Comparison of ENCODE assay signal across 13 cellular contexts in genomic region chr4:80171656-80172055, GRCh38. TPM values are rescaled to one million over a fixed set of nuclear protein-coding genes. Genes with fewer than 3 reads are reported as not detected.
DNase-seq lines count a peak whose midpoint lies in the region; ATAC-seq, FAIRE-seq and TF ChIP-seq lines count a peak whose summit lies in the region.
"Had no signal": no experiment of that assay in that cellular context is flagged by ENCODE, and none has a peak within 500 bp of the region (broad histone marks: within the 10 kb centered on the region; RNA-seq: fewer than 3 reads in every experiment).

No MANE protein-coding gene starts in this region.

- no peaks in the 10 kb centered on the region for H3K79me1 ChIP-seq in IMR-90 (ENCODE audit: low read depth in 1 of 2, low read length in 2 of 2)

- H2BK120ac ChIP-seq in IMR-90 (ENCODE audit: low read depth, low read length): no peak overlapping the region

- H3K18ac ChIP-seq in IMR-90 (ENCODE audit: low read depth, low read length): no peak overlapping the region

- TF ChIP-seq CTCF in IMR-90 (conservative IDR thresholded peaks at IDR 0.05; ENCODE audit: low read depth, low read length) (no peak), colonic mucosa (IDR thresholded peaks at IDR 0.05) (no peak), D721Med (IDR thresholded peaks at IDR 0.05; ENCODE audit: insufficient read depth, missing control alignments) (no peak)

- H3K4ac ChIP-seq in IMR-90 (ENCODE audit: low read depth, low read length): peak overlapping the region; percentile 6; the same call in 1 of the 2 replicates

- no peak overlapping the region for H4K8ac ChIP-seq in IMR-90 (ENCODE audit: low read depth in 2 of 2, low read length in 2 of 2)

- dilution Hi-C loops in IMR-90 (cut with HindIII; ENCODE audit: low sequenced_read_pairs, unreplicated experiment): no loop called here

- no peak for TF ChIP-seq POLR2A in IMR-90 (IDR thresholded peaks at IDR 0.05; ENCODE audit: low read depth, low read length)

- H2AFZ ChIP-seq in IMR-90 (replicated peaks; ENCODE audit: low read length, poor library complexity): no peak overlapping the region

- no peak for TF ChIP-seq RAD21 in IMR-90 (IDR thresholded peaks at IDR 0.05; ENCODE audit: low read length)

- no peak overlapping the region for H3K4me2 ChIP-seq in IMR-90 (ENCODE audit: low read depth, low read length)

- no peak overlapping the region for H4K91ac ChIP-seq in IMR-90 (ENCODE audit: insufficient read depth, low read depth, low read length)

- FAIRE-seq in D721Med (lab: Jason Lieb, UNC): no peak

- no peak overlapping the region for H3K27ac ChIP-seq in IMR-90 (ENCODE audit: insufficient read depth, low read length)
- H3K27ac ChIP-seq in colonic mucosa: peak overlapping the region; percentile 63
- H3K27ac ChIP-seq: ovary, thyroid gland had no signal

- POLR2A ChIA-PET in IMR-90 (lab: Charles Lee; ENCODE audit: unreplicated experiment): no interaction called here

- no peaks in the 10 kb centered on the region for H3K36me3 Mint-ChIP-seq in activated T-cell treated with anti-CD3 and anti-CD28 coated beads, Interleukin-2, amount 50 U/mL, for 24 hours (ENCODE audit: low read depth)

- H2AK5ac ChIP-seq in IMR-90 (ENCODE audit: low read depth, low read length): no peak overlapping the region

- 0 out of 2 replicates have a peak overlapping the region, but pooled peaks have one; percentile 16 for H3K14ac ChIP-seq in IMR-90 (replicated peaks; ENCODE audit: low read depth, low read length)

- no peak overlapping the region for H2BK20ac ChIP-seq in IMR-90 (ENCODE audit: low read depth, low read length)

- no peak overlapping the region for H3K56ac ChIP-seq in IMR-90 (ENCODE audit: extremely low read depth, insufficient read depth, low read length)

- intact Hi-C loops in IMR-90 (cut with micrococcal nuclease) (loop anchor here (5.0 kb wide), 1 partner anchor 34 kb away; no protein-coding TSS in a partner anchor), colonic mucosa (cut with DNase I) (no loop called here)

- no peaks in the 10 kb centered on the region for H3K9me3 ChIP-seq in IMR-90 (ENCODE audit: control insufficient read depth, insufficient read depth, low read length)
- no peaks in the 10 kb centered on the region for H3K9me3 ChIP-seq in colonic mucosa
- H3K9me3 ChIP-seq: ovary, thyroid gland had no signal

- ATAC-seq in IMR-90 (ENCODE audit: low read depth): no peak
- peak; percentile 9 for ATAC-seq in stimulated activated naive CD8-positive, alpha-beta T cell treated with anti-CD3 and anti-CD28 coated beads, Interleukin-15, Interleukin-2, amounts not matched to agents 100 U/mL and 50 U/mL, for 24 hours
- no peak for ATAC-seq in GM19395 (IDR thresholded peaks at IDR 0.05; ENCODE audit: unreplicated experiment)

- H2BK15ac ChIP-seq in IMR-90 (ENCODE audit: low read depth, low read length): no peak overlapping the region

- no peak for DNase-seq in activated T-cell treated with anti-CD3 and anti-CD28 coated beads, Interleukin-2, amount 50 U/mL, for 24 hours
- no peak for DNase-seq in activated T-cell treated with anti-CD3 and anti-CD28 coated beads for 4 hours
- no peak for DNase-seq in IMR-90
- no peak for DNase-seq in colonic mucosa
- no peak for DNase-seq in stimulated activated naive CD8-positive, alpha-beta T cell treated with anti-CD3 and anti-CD28 coated beads, Interleukin-15, Interleukin-2, amounts not matched to agents 100 U/mL and 50 U/mL, for 24 hours
- DNase-seq in D721Med (ENCODE audit: insufficient read length, low spot score): no peak
- DNase-seq in globus pallidus (ENCODE audit: low spot score): no peak
- DNase-seq: Calu3; NCI-H526 treated with DMSO at 0.1 percent for 48 hours; ovary; stimulated activated CD4-positive, alpha-beta T cell treated with anti-CD3 and anti-CD28 coated beads, Interleukin-12 subunit alpha, Interleukin-12 subunit beta, amount 100 ng/mL, for 4 hours; thyroid gland had no signal

- H2BK5ac ChIP-seq in IMR-90 (ENCODE audit: low read depth, low read length, poor library complexity, severe bottlenecking): no peak overlapping the region

- no peaks in the 10 kb centered on the region for H4K20me1 ChIP-seq in IMR-90 (ENCODE audit: insufficient read depth, low read length)

- peaks cover 2% of the 10 kb centered on the region; the same call in 1 of the 2 replicates for H3K4me1 ChIP-seq in IMR-90 (ENCODE audit: control insufficient read depth, insufficient read depth, low read length)
- no peaks in the 10 kb centered on the region for H3K4me1 ChIP-seq in colonic mucosa
- H3K4me1 ChIP-seq: thyroid gland had no signal

- H3K23ac ChIP-seq in IMR-90 (ENCODE audit: low read depth, low read length): no peak overlapping the region

- H3K4me1 Mint-ChIP-seq in activated T-cell treated with anti-CD3 and anti-CD28 coated beads, Interleukin-2, amount 50 U/mL, for 24 hours (ENCODE audit: low read depth): peaks cover 58% of the 10 kb centered on the region

- in situ Hi-C loops in IMR-90 (cut with MboI; ENCODE audit: low sequenced_read_pairs): no loop called here

- H3K36me3 ChIP-seq in IMR-90 (ENCODE audit: control insufficient read depth, insufficient read depth, low read length): no peaks in the 10 kb centered on the region
- no peaks in the 10 kb centered on the region for H3K36me3 ChIP-seq in colonic mucosa
- H3K36me3 ChIP-seq: ovary, thyroid gland had no signal

- H3K27me3 ChIP-seq in IMR-90 (ENCODE audit: control insufficient read depth, insufficient read depth, low read length): no peaks in the 10 kb centered on the region
- no peaks in the 10 kb centered on the region for H3K27me3 ChIP-seq in colonic mucosa
- H3K27me3 ChIP-seq: ovary, thyroid gland had no signal

- H3K27me3 Mint-ChIP-seq in activated T-cell treated with anti-CD3 and anti-CD28 coated beads, Interleukin-2, amount 50 U/mL, for 24 hours: no peaks in the 10 kb centered on the region

- H3K9me1 ChIP-seq in IMR-90 (ENCODE audit: insufficient read depth, low read length): peaks cover 4% of the 10 kb centered on the region

- H3K9ac ChIP-seq in IMR-90 (ENCODE audit: low read depth, low read length) (no peak overlapping the region), colonic mucosa (ENCODE audit: low read depth in 2 of 2, low read length in 2 of 2) (no peak overlapping the region)

- H3K9me3 Mint-ChIP-seq in activated T-cell treated with anti-CD3 and anti-CD28 coated beads, Interleukin-2, amount 50 U/mL, for 24 hours: peaks cover 7% of the 10 kb centered on the region

- no CpG with 5 or more reads among the region's 3 CpGs for WGBS in IMR-90 (ENCODE audit: extremely low coverage in 2 of 2, insufficient read length in 1 of 2), 2 experiments

- peak overlapping the region; percentile 19 for H3K4me3 Mint-ChIP-seq in activated T-cell treated with anti-CD3 and anti-CD28 coated beads, Interleukin-2, amount 50 U/mL, for 24 hours

- H3K4me3 ChIP-seq in IMR-90 (ENCODE audit: insufficient read depth, low read depth, low read length) (no peak overlapping the region), colonic mucosa (no peak overlapping the region)
- H3K4me3 ChIP-seq: ovary, thyroid gland had no signal

- H2AK9ac ChIP-seq in IMR-90 (replicated peaks; ENCODE audit: low read depth, low read length, poor library complexity): no peak overlapping the region

- peak overlapping the region; percentile 92 for H3K27ac Mint-ChIP-seq in activated T-cell treated with anti-CD3 and anti-CD28 coated beads, Interleukin-2, amount 50 U/mL, for 24 hours

- H4K5ac ChIP-seq in IMR-90 (ENCODE audit: low read depth, low read length): no peak overlapping the region

- CTCF ChIA-PET in IMR-90 (lab: Yijun Ruan, JAX): interaction anchor here (0.7 kb wide), 1 partner anchor 17 kb away, joined by 6 read pairs; no protein-coding TSS in a partner anchor

- BruUV-seq in IMR-90 (replicated peaks; lab: Mats Ljungman, UMichigan): no TSS peak

TF ChIP-seq in IMR-90, 13 proteins besides CTCF, POLR2A, EP300 and RAD21:
- TF ChIP-seq NFE2L2 (IDR thresholded peaks at IDR 0.05; ENCODE audit: low read depth, low read length) (no peak), RFX5 (IDR thresholded peaks at IDR 0.05; ENCODE audit: low read depth, low read length) (no peak), CHD1 (IDR thresholded peaks at IDR 0.05; ENCODE audit: low read depth, low read length) (no peak), USF2 (IDR thresholded peaks at IDR 0.05; ENCODE audit: low read depth, low read length) (no peak), RCOR1 (IDR thresholded peaks at IDR 0.05; ENCODE audit: insufficient replicate concordance, low read length) (no peak), BHLHE40 (IDR thresholded peaks at IDR 0.05; ENCODE audit: low read depth, low read length) (no peak), MAFK (IDR thresholded peaks at IDR 0.05; ENCODE audit: low read depth, low read length) (no peak), SMC3 (IDR thresholded peaks at IDR 0.05; ENCODE audit: low read depth, low read length) (no peak), MAZ (IDR thresholded peaks at IDR 0.05; ENCODE audit: borderline replicate concordance, low read depth, low read length) (no peak), CEBPB (IDR thresholded peaks at IDR 0.05; ENCODE audit: low read depth, low read length) (no peak), FOS (IDR thresholded peaks at IDR 0.05; ENCODE audit: low read depth, low read length) (no peak), ELK1 (IDR thresholded peaks at IDR 0.05; ENCODE audit: borderline replicate concordance, low read depth, low read length) (no peak), MXI1 (IDR thresholded peaks at IDR 0.05; ENCODE audit: borderline replicate concordance, low read depth, low read length) (no peak)

RNA-seq across cellular contexts. Expression of gene PRDM8, which starts 25.6 kb away (rescaled TPM):
- total RNA-seq in IMR-90 (2012; rRNA removed): 5.0 and 5.7 TPM in 2 replicates
- polyA plus RNA-seq in IMR-90 (2012; rRNA removed): 15.8 and 16.8 TPM in 2 replicates
- 9.1 and 12.2 TPM in 2 replicates for polyA plus RNA-seq in IMR-90 (2012; cell fraction: cytosol; rRNA removed)
- 32.9 and 37.2 TPM in 2 replicates for polyA plus RNA-seq in IMR-90 (2012; cell fraction: nucleus; rRNA removed; ENCODE audit: low replicate concordance)
- 1 to 10 TPM in 1 of 2 donors, under 1 TPM in 1; 0.82 to 1.6 TPM for total RNA-seq in colonic mucosa
